Comparison of ENCODE assay signal across 1 cellular context in the genomic region with DNA sequence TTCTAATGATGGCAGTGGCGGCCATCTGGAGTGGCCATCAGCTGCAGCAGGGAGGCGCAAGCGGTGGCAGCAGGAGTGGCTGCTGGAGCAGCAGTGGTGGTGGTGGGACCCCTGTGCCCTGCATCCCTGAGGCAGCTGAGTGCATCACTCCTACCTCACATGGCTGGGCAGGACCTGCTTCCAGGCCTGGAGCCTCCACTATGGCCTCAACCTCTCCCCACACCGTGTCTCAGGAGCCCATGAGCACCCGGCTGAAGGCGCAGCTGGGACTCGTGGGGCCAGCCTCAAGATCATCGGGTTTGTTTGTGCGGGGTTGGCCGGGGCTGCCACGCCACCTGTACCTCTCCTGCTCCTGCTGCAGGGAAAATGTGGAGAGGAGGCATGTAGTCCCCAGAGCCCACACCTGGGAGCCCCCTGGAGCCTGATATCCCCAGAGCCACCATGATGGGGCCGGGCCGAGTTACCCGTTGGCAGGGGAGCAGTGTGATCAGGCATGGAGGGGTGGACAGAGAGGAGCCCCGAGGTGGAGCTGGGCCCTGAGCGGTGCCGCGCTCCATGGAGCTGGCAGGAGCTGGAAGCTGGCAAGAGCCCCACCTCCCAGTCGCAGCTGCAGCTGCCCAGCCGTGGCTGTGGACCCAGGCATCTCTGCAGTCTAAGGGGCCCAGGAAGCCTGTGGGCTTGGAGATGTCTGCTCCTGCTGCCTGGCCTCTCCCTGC.
TF ChIP-seq lines count a peak whose summit lies in the region.

No MANE protein-coding gene starts in this region.

TF ChIP-seq in WTC11, 78 proteins besides CTCF, POLR2A, EP300 and RAD21 (continued from another document):
- TF ChIP-seq ERG (CRISPR knock-in tag; IDR thresholded peaks at IDR 0.05) (no peak), SMAD3 (CRISPR knock-in tag; IDR thresholded peaks at IDR 0.05; ENCODE audit: borderline replicate concordance) (no peak), OVOL2 (CRISPR knock-in tag; IDR thresholded peaks at IDR 0.05; ENCODE audit: borderline replicate concordance) (no peak)
